Comparison of ENCODE assay signal across 12 cellular contexts in the genomic region with DNA sequence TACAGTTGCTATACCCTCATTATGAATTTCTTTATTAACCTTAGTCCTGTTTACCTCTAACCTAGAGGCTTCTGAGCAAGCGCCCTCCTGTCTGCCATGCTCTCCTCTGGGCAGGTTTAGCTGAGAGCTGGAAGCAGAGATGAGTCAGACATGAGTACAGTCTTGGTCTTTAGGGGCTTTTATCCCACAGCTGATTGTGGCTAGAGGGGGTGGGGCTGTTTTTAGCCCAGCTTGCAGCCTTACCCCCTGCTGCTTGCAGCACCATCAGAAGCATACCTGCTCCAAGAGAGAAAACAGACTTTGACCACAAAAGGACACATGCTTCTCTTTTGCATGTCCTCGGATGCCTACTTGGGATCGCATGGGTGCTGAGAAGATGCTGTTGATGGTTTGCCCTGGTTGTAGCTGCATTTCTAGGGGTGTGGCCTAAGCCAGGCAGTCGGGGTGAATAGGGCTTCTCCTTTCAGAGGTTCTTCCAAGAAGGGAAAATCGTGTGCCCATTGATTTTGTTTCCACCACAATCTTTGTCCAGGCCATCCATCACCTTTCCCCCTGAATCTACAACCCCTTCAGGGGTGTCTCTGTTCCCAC.
DNase-seq lines count a peak whose midpoint lies in the region; ATAC-seq and TF ChIP-seq lines count a peak whose summit lies in the region.
"Had no signal": no experiment of that assay in that cellular context is flagged by ENCODE, and none has a peak within 500 bp of the region (broad histone marks: within the 10 kb centered on the region; RNA-seq: fewer than 3 reads in every experiment).

No MANE protein-coding gene starts in this region.

- H3K9me3 Mint-ChIP-seq in stimulated activated effector memory CD8-positive, alpha-beta T cell treated with anti-CD3 and anti-CD28 coated beads, Interleukin-12 subunit alpha, Interleukin-12 subunit beta, amount 100 ng/mL, for 72 hours, result no peaks in the 10 kb centered on the region

- no peak for TF ChIP-seq POLR2A in erythroblast (IDR thresholded peaks at IDR 0.05; ENCODE audit: low read length)

- WGBS in mammary epithelial cell (ENCODE audit: low coverage, missing lambda C conversion rate), result 100% methylated on average over 5 of the region's 5 CpGs

- dilution Hi-C loops in mammary epithelial cell (cut with HindIII; ENCODE audit: low sequenced_read_pairs), result loop anchor here (25.0 kb wide), 1 partner anchor 548 kb away; no protein-coding TSS in a partner anchor

- no peak for TF ChIP-seq CTCF in mammary epithelial cell (conservative IDR thresholded peaks at IDR 0.05 in 1 of 2, IDR thresholded peaks at IDR 0.05 in 1 of 2; ENCODE audit: extremely low read depth in 1 of 2, insufficient read depth in 1 of 2, low read depth in 1 of 2, low read length in 2 of 2)

- CTCF ChIA-PET in mammary epithelial cell (lab: Charles Lee; ENCODE audit: low non-redundant PET), result no interaction called here

- no peaks in the 10 kb centered on the region for H4K20me1 ChIP-seq in mammary epithelial cell (ENCODE audit: insufficient read depth, low read length)

- DNase-seq in activated gamma-delta T cell treated with Interleukin-2 at 50 U/mL for 16 hours, result peak; percentile 65
- no peak for DNase-seq in activated gamma-delta T cell (lab: John Stamatoyannopoulos, UW)
- peak; percentile 11 for DNase-seq in RPMI7951 (ENCODE audit: low read depth)
- peak; percentile 40 for DNase-seq in mammary epithelial cell
- peak in 1 of 2 donors; percentile 62 for DNase-seq in stimulated activated effector memory CD8-positive, alpha-beta T cell treated with anti-CD3 and anti-CD28 coated beads, Interleukin-12 subunit alpha, Interleukin-12 subunit beta, amount 100 ng/mL, for 72 hours (ENCODE audit: low spot score in 2 of 2)
- DNase-seq in erythroblast (lab: John Stamatoyannopoulos, UW), result no peak
- DNase-seq: activated CD4-positive, alpha-beta T cell treated with anti-CD3 and anti-CD28 coated beads, Interleukin-2, amount 50 U/mL, for 4 hours; BE2C; NCI-H1092 had no signal

- BruUV-seq in mammary epithelial cell (replicated peaks; lab: Mats Ljungman, UMichigan), result no TSS peak

- H3K27ac Mint-ChIP-seq in stimulated activated effector memory CD8-positive, alpha-beta T cell treated with anti-CD3 and anti-CD28 coated beads, Interleukin-12 subunit alpha, Interleukin-12 subunit beta, amount 100 ng/mL, for 72 hours, result no peak overlapping the region

- H3K4me3 ChIP-seq in mammary epithelial cell (replicated peaks in 1 of 3; ENCODE audit: insufficient read depth in 1 of 3, low read depth in 2 of 3, low read length in 3 of 3), result no peak overlapping the region

- H3K27ac ChIP-seq in mammary epithelial cell (ENCODE audit: insufficient read depth, low read depth, low read length), result no peak overlapping the region
- H3K27ac ChIP-seq: RWPE1 had no signal

- no peak overlapping the region for H3K4me2 ChIP-seq in mammary epithelial cell (ENCODE audit: insufficient read depth, low read depth, low read length)

- peak; percentile 85 for ATAC-seq in stimulated activated effector memory CD8-positive, alpha-beta T cell treated with anti-CD3 and anti-CD28 coated beads, Interleukin-12 subunit alpha, Interleukin-12 subunit beta, amount 100 ng/mL, for 72 hours
- ATAC-seq in HG02938 (IDR thresholded peaks at IDR 0.05; ENCODE audit: unreplicated experiment), result no peak
- no peak for ATAC-seq in HG03039 (IDR thresholded peaks at IDR 0.05; ENCODE audit: unreplicated experiment)

- H2AFZ ChIP-seq in mammary epithelial cell (ENCODE audit: low read depth, low read length), result no peak overlapping the region

- no peak overlapping the region for H3K4me3 Mint-ChIP-seq in stimulated activated effector memory CD8-positive, alpha-beta T cell treated with anti-CD3 and anti-CD28 coated beads, Interleukin-12 subunit alpha, Interleukin-12 subunit beta, amount 100 ng/mL, for 72 hours

- no peaks in the 10 kb centered on the region for H3K36me3 Mint-ChIP-seq in stimulated activated effector memory CD8-positive, alpha-beta T cell treated with anti-CD3 and anti-CD28 coated beads, Interleukin-12 subunit alpha, Interleukin-12 subunit beta, amount 100 ng/mL, for 72 hours

- no peaks in the 10 kb centered on the region for H3K27me3 ChIP-seq in mammary epithelial cell (ENCODE audit: insufficient read depth, low read length)
- H3K27me3 ChIP-seq: BE2C had no signal

- H3K36me3 ChIP-seq in mammary epithelial cell (ENCODE audit: insufficient read depth, low read length), result no peaks in the 10 kb centered on the region
- H3K36me3 ChIP-seq: BE2C had no signal

- intact Hi-C loops in mammary epithelial cell (cut with micrococcal nuclease), result loop anchor here (10.0 kb wide), 1 partner anchor 306 kb away; no protein-coding TSS in a partner anchor

- H3K4me1 Mint-ChIP-seq in stimulated activated effector memory CD8-positive, alpha-beta T cell treated with anti-CD3 and anti-CD28 coated beads, Interleukin-12 subunit alpha, Interleukin-12 subunit beta, amount 100 ng/mL, for 72 hours, result peaks cover 6% of the 10 kb centered on the region

- H3K9ac ChIP-seq in mammary epithelial cell (ENCODE audit: insufficient read depth, low read length), result no peak overlapping the region

- in situ Hi-C loops in mammary epithelial cell (cut with MboI; ENCODE audit: low sequenced_read_pairs in 2 of 2), result loop anchor here in 1 of 2 donors (25.0 kb wide), 1 partner anchor 223 kb away; no protein-coding TSS in a partner anchor

- no peaks in the 10 kb centered on the region for H3K9me3 ChIP-seq in mammary epithelial cell (replicated peaks; ENCODE audit: insufficient read depth, low read length)
- H3K9me3 ChIP-seq: BE2C had no signal

- no peaks in the 10 kb centered on the region for H3K79me2 ChIP-seq in mammary epithelial cell (ENCODE audit: insufficient read depth, low read length)

- peaks cover 6% of the 10 kb centered on the region for H3K4me1 ChIP-seq in mammary epithelial cell (ENCODE audit: insufficient read depth, low read length)
- H3K4me1 ChIP-seq: BE2C had no signal

Comparison
In these comparisons a context has a peak if more than half of its experiments do, and no peak if none do; other contexts are left out.
1. DNase-seq: peak in activated gamma-delta T cell treated with Interleukin-2 at 50 U/mL for 16 hours (single experiment), RPMI7951 (single experiment) and mammary epithelial cell (single experiment); none in activated gamma-delta T cell (single experiment) and erythroblast (0 of 2).